ENCODE assay signal across 22 cellular contexts in the genomic region with DNA sequence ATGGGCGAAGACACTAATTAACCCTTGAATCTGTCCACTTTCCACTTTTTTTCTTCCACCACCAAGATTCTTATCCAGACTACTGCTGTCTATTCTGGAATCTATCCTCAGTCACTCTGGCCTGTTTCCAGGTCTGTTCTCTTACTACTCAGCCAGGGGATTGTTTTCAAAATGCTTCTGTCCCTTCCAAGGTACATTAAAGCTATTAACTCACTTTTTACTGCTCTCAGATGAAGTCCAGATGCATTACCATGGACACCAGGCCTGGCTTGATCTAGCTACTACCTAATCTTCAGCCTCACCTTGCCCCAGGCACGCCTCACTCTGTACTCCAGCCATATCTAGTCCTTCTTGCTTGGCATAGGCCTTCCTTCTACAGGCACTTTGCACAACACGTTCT.
"Had no signal": no experiment of that assay in that cellular context is flagged by ENCODE, and none has a peak within 500 bp of the region (broad histone marks: within the 10 kb centered on the region; RNA-seq: fewer than 3 reads in every experiment).

No MANE protein-coding gene starts in this region.

- DNase-seq: esophagus squamous epithelium; foreskin keratinocyte; immature natural killer cell; kidney; left cardiac atrium; left ventricle myocardium superior; mesendoderm; naive thymus-derived CD4-positive, alpha-beta T cell; nephron progenitor cell; psoas muscle; retina; right lobe of liver; stimulated activated CD4-positive, alpha-beta T cell treated with anti-CD3 and anti-CD28 coated beads, Interleukin-2, amount 100 ng/mL, for 24 hours; stimulated activated CD4-positive, alpha-beta T cell treated with anti-CD3 and anti-CD28 coated beads, Interleukin-4, amount 100 ng/mL, for 4 hours; stimulated activated naive CD8-positive, alpha-beta T cell treated with anti-CD3 and anti-CD28 coated beads, Interleukin-15, Interleukin-2, amounts not matched to agents 100 U/mL and 50 U/mL, for 24 hours; thyroid gland; upper lobe of left lung had no signal

- H3K4me3 ChIP-seq: esophagus squamous epithelium, lung, psoas muscle, right lobe of liver, suprapubic skin, thyroid gland, upper lobe of left lung, vagina had no signal

- H3K9me3 ChIP-seq: esophagus squamous epithelium, neutrophil, psoas muscle, right lobe of liver, suprapubic skin, thyroid gland, upper lobe of left lung, vagina had no signal

- H3K4me1 ChIP-seq: foreskin keratinocyte, psoas muscle, right lobe of liver, thyroid gland had no signal

- H3K27me3 ChIP-seq: esophagus squamous epithelium, foreskin keratinocyte, neutrophil, right lobe of liver, suprapubic skin, thyroid gland, upper lobe of left lung, vagina had no signal

- H3K27ac Mint-ChIP-seq: dendritic cell treated with granulocyte-macrophage colony-stimulating factor and Interleukin-4, amounts not matched to agents 40 ng/mL and 50 ng/mL, for 4 days; immature natural killer cell; naive thymus-derived CD4-positive, alpha-beta T cell; nephron progenitor cell had no signal

- H3K36me3 ChIP-seq: neutrophil, right lobe of liver, suprapubic skin, thyroid gland, upper lobe of left lung, vagina had no signal

- H3K27me3 Mint-ChIP-seq: dendritic cell treated with granulocyte-macrophage colony-stimulating factor and Interleukin-4, amounts not matched to agents 40 ng/mL and 50 ng/mL, for 4 days; naive thymus-derived CD4-positive, alpha-beta T cell had no signal

- H3K4me3 Mint-ChIP-seq: dendritic cell treated with granulocyte-macrophage colony-stimulating factor and Interleukin-4, amounts not matched to agents 40 ng/mL and 50 ng/mL, for 4 days; immature natural killer cell; naive thymus-derived CD4-positive, alpha-beta T cell; nephron progenitor cell had no signal

- H3K9me3 Mint-ChIP-seq: dendritic cell treated with granulocyte-macrophage colony-stimulating factor and Interleukin-4, amounts not matched to agents 40 ng/mL and 50 ng/mL, for 4 days; immature natural killer cell; naive thymus-derived CD4-positive, alpha-beta T cell; nephron progenitor cell had no signal

- ATAC-seq: foreskin keratinocyte; left cardiac atrium; left ventricle myocardium superior; naive thymus-derived CD4-positive, alpha-beta T cell; psoas muscle; right lobe of liver; stimulated activated naive CD8-positive, alpha-beta T cell treated with anti-CD3 and anti-CD28 coated beads, Interleukin-15, Interleukin-2, amounts not matched to agents 100 U/mL and 50 U/mL, for 24 hours had no signal

- H3K27ac ChIP-seq: esophagus squamous epithelium, foreskin keratinocyte, neutrophil, psoas muscle, right lobe of liver, suprapubic skin, thyroid gland, upper lobe of left lung, vagina had no signal
